Comparison of ENCODE assay signal across 1 cellular context in genomic region chr5:145774442-145774841, GRCh38.
TF ChIP-seq lines count a peak whose summit lies in the region.

No MANE protein-coding gene starts in this region.

TF ChIP-seq in GM23338, 12 proteins besides CTCF, POLR2A, EP300 and RAD21 (continued from another document):
- TF ChIP-seq, protein P1, sequence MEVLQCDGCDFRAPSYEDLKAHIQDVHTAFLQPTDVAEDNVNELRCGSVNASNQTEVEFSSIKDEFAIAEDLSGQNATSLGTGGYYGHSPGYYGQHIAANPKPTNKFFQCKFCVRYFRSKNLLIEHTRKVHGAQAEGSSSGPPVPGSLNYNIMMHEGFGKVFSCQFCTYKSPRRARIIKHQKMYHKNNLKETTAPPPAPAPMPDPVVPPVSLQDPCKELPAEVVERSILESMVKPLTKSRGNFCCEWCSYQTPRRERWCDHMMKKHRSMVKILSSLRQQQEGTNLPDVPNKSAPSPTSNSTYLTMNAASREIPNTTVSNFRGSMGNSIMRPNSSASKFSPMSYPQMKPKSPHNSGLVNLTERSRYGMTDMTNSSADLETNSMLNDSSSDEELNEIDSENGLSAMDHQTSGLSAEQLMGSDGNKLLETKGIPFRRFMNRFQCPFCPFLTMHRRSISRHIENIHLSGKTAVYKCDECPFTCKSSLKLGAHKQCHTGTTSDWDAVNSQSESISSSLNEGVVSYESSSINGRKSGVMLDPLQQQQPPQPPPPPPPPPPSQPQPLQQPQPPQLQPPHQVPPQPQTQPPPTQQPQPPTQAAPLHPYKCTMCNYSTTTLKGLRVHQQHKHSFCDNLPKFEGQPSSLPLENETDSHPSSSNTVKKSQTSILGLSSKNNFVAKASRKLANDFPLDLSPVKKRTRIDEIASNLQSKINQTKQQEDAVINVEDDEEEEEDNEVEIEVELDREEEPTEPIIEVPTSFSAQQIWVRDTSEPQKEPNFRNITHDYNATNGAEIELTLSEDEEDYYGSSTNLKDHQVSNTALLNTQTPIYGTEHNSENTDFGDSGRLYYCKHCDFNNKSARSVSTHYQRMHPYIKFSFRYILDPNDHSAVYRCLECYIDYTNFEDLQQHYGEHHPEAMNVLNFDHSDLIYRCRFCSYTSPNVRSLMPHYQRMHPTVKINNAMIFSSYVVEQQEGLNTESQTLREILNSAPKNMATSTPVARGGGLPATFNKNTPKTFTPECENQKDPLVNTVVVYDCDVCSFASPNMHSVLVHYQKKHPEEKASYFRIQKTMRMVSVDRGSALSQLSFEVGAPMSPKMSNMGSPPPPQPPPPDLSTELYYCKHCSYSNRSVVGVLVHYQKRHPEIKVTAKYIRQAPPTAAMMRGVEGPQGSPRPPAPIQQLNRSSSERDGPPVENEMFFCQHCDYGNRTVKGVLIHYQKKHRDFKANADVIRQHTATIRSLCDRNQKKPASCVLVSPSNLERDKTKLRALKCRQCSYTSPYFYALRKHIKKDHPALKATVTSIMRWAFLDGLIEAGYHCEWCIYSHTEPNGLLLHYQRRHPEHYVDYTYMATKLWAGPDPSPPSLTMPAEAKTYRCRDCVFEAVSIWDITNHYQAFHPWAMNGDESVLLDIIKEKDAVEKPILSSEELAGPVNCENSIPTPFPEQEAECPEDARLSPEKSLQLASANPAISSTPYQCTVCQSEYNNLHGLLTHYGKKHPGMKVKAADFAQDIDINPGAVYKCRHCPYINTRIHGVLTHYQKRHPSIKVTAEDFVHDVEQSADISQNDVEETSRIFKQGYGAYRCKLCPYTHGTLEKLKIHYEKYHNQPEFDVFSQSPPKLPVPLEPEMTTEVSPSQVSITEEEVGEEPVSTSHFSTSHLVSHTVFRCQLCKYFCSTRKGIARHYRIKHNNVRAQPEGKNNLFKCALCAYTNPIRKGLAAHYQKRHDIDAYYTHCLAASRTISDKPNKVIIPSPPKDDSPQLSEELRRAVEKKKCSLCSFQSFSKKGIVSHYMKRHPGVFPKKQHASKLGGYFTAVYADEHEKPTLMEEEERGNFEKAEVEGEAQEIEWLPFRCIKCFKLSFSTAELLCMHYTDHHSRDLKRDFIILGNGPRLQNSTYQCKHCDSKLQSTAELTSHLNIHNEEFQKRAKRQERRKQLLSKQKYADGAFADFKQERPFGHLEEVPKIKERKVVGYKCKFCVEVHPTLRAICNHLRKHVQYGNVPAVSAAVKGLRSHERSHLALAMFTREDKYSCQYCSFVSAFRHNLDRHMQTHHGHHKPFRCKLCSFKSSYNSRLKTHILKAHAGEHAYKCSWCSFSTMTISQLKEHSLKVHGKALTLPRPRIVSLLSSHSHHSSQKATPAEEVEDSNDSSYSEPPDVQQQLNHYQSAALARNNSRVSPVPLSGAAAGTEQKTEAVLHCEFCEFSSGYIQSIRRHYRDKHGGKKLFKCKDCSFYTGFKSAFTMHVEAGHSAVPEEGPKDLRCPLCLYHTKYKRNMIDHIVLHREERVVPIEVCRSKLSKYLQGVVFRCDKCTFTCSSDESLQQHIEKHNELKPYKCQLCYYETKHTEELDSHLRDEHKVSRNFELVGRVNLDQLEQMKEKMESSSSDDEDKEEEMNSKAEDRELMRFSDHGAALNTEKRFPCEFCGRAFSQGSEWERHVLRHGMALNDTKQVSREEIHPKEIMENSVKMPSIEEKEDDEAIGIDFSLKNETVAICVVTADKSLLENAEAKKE (CRISPR knock-in tag; IDR thresholded peaks at IDR 0.05), result no peak
- TF ChIP-seq ZNF114 (CRISPR knock-in tag; IDR thresholded peaks at IDR 0.05), result no peak
- TF ChIP-seq JUNB (IDR thresholded peaks at IDR 0.05; ENCODE audit: unreplicated experiment), result no peak
- TF ChIP-seq, protein P2, sequence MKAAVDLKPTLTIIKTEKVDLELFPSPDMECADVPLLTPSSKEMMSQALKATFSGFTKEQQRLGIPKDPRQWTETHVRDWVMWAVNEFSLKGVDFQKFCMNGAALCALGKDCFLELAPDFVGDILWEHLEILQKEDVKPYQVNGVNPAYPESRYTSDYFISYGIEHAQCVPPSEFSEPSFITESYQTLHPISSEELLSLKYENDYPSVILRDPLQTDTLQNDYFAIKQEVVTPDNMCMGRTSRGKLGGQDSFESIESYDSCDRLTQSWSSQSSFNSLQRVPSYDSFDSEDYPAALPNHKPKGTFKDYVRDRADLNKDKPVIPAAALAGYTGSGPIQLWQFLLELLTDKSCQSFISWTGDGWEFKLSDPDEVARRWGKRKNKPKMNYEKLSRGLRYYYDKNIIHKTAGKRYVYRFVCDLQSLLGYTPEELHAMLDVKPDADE (IDR thresholded peaks at IDR 0.05), result no peak
- no peak for TF ChIP-seq CREB1 (CRISPR knock-in tag; IDR thresholded peaks at IDR 0.05; ENCODE audit: low read depth)
- no peak for TF ChIP-seq NANOG (IDR thresholded peaks at IDR 0.05; ENCODE audit: borderline replicate concordance)
TF ChIP-seq in GM23338: peak in this region for 0.
